Comparison of ENCODE assay signal across 9 cellular contexts in the genomic region with DNA sequence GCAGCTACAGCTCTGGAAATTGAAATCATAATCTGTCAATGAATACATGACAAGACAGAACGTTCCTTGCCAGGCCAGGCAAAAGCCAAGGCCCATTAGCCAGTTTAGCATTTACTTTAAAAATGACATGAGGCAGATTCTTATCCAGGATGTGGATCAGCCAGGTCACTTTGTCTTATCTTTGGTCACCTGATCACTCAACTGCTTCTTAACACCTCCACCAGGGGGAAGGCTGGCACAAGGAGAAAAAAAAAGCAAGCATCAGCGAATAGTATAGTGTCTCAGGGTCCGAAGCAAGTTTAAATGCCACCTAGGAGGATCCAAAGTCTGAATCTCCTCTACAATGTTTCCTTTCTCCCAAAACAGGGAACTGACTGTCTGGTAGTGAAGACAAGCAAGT. TPM values are rescaled to one million over a fixed set of nuclear protein-coding genes. Genes with fewer than 3 reads are reported as not detected.
DNase-seq lines count a peak whose midpoint lies in the region; ATAC-seq and TF ChIP-seq lines count a peak whose summit lies in the region.
"Had no signal": no experiment of that assay in that cellular context is flagged by ENCODE, and none has a peak within 500 bp of the region (broad histone marks: within the 10 kb centered on the region; RNA-seq: fewer than 3 reads in every experiment).

No MANE protein-coding gene starts in this region.

- no peaks in the 10 kb centered on the region for H3K27me3 ChIP-seq in CD8-positive, alpha-beta memory T cell (ENCODE audit: insufficient read depth, low read length, poor library complexity, severe bottlenecking)

- H3K27ac Mint-ChIP-seq in CD8-positive, alpha-beta memory T cell: peak overlapping the region in 1 of 8 donors; percentile 55
- peak overlapping the region; percentile 15 for H3K27ac Mint-ChIP-seq in activated naive CD8-positive, alpha-beta T cell treated with anti-CD3 and anti-CD28 coated beads, Interleukin-2, amount 50 U/mL, for 24 hours
- H3K27ac Mint-ChIP-seq in activated T-helper 1 cell treated with anti-CD3 and anti-CD28 coated beads, Interleukin-12 subunit alpha, Interleukin-12 subunit beta, Interleukin-2, Interleukin-4 antibody, amounts not matched to agents 30 ng/mL and 10 ng/mL and 1 ng/mL, durations not matched to agents 14 hours and 24 hours and 36 hours: no peak overlapping the region

- no peaks in the 10 kb centered on the region for H3K36me3 ChIP-seq in CD8-positive, alpha-beta memory T cell (ENCODE audit: insufficient read depth, low read length)
- no peaks in the 10 kb centered on the region for H3K36me3 ChIP-seq in mucosa of descending colon (ENCODE audit: low read depth)

- intact Hi-C loops in mucosa of descending colon (cut with DNase I, micrococcal nuclease): no loop called here
- intact Hi-C loops in activated T-helper 1 cell treated with anti-CD3 and anti-CD28 coated beads, Interleukin-12 subunit alpha, Interleukin-12 subunit beta, Interleukin-2, Interleukin-4 antibody, amounts not matched to agents 30 ng/mL and 10 ng/mL and 1 ng/mL, durations not matched to agents 14 hours and 24 hours and 36 hours (cut with micrococcal nuclease): loop anchor here (1.0 kb wide), 1 partner anchor 95 kb away; no protein-coding TSS in a partner anchor

- no peak overlapping the region for H3K27ac ChIP-seq in CD8-positive, alpha-beta memory T cell (ENCODE audit: low read depth, low read length)

- no peak for TF ChIP-seq CTCF in mucosa of descending colon (IDR thresholded peaks at IDR 0.05)

- H3K27me3 Mint-ChIP-seq in CD8-positive, alpha-beta memory T cell: peaks cover 2 to 3% of the 10 kb centered on the region in 2 donors
- no peaks in the 10 kb centered on the region for H3K27me3 Mint-ChIP-seq in activated naive CD8-positive, alpha-beta T cell treated with anti-CD3 and anti-CD28 coated beads, Interleukin-2, amount 50 U/mL, for 24 hours
- H3K27me3 Mint-ChIP-seq in activated T-helper 1 cell treated with anti-CD3 and anti-CD28 coated beads, Interleukin-12 subunit alpha, Interleukin-12 subunit beta, Interleukin-2, Interleukin-4 antibody, amounts not matched to agents 30 ng/mL and 10 ng/mL and 1 ng/mL, durations not matched to agents 14 hours and 24 hours and 36 hours (ENCODE audit: insufficient read depth): peaks cover 6% of the 10 kb centered on the region

- no peaks in the 10 kb centered on the region for H3K4me1 ChIP-seq in CD8-positive, alpha-beta memory T cell (ENCODE audit: insufficient read depth, low read length)
- H3K4me1 ChIP-seq in mucosa of descending colon (ENCODE audit: low read depth): no peaks in the 10 kb centered on the region

- POLR2A ChIA-PET in CD8-positive, alpha-beta memory T cell (lab: Charles Lee): no interaction called here

- no peak overlapping the region for H3K4me3 Mint-ChIP-seq in CD8-positive, alpha-beta memory T cell
- no peak overlapping the region for H3K4me3 Mint-ChIP-seq in activated naive CD8-positive, alpha-beta T cell treated with anti-CD3 and anti-CD28 coated beads, Interleukin-2, amount 50 U/mL, for 24 hours
- H3K4me3 Mint-ChIP-seq in activated T-helper 1 cell treated with anti-CD3 and anti-CD28 coated beads, Interleukin-12 subunit alpha, Interleukin-12 subunit beta, Interleukin-2, Interleukin-4 antibody, amounts not matched to agents 30 ng/mL and 10 ng/mL and 1 ng/mL, durations not matched to agents 14 hours and 24 hours and 36 hours: no peak overlapping the region

- H3K36me3 Mint-ChIP-seq in CD8-positive, alpha-beta memory T cell: no peaks in the 10 kb centered on the region
- H3K36me3 Mint-ChIP-seq in activated naive CD8-positive, alpha-beta T cell treated with anti-CD3 and anti-CD28 coated beads, Interleukin-2, amount 50 U/mL, for 24 hours (ENCODE audit: low read depth): no peaks in the 10 kb centered on the region
- H3K36me3 Mint-ChIP-seq in activated T-helper 1 cell treated with anti-CD3 and anti-CD28 coated beads, Interleukin-12 subunit alpha, Interleukin-12 subunit beta, Interleukin-2, Interleukin-4 antibody, amounts not matched to agents 30 ng/mL and 10 ng/mL and 1 ng/mL, durations not matched to agents 14 hours and 24 hours and 36 hours (ENCODE audit: low read depth): no peaks in the 10 kb centered on the region

- H3K9me3 ChIP-seq in CD8-positive, alpha-beta memory T cell (ENCODE audit: low read length): no peaks in the 10 kb centered on the region
- H3K9me3 ChIP-seq in mucosa of descending colon: no peaks in the 10 kb centered on the region

- peak in 4 of 5 donors; percentile 3 to 43 (median 34) for DNase-seq in CD8-positive, alpha-beta memory T cell
- DNase-seq in NCI-H146 treated with DMSO at 0.1 percent for 48 hours (lab: John Stamatoyannopoulos, UW; ENCODE audit: unreplicated experiment) (peak; percentile 2), mucosa of descending colon (peak in 1 of 3 donors; percentile 17), AG20443 (ENCODE audit: low spot score) (no peak)
- DNase-seq in activated naive CD8-positive, alpha-beta T cell treated with anti-CD3 and anti-CD28 coated beads, Interleukin-2, amount 50 U/mL, for 24 hours: peak; percentile 3
- no peak for DNase-seq in activated T-helper 1 cell treated with anti-CD3 and anti-CD28 coated beads, Interleukin-12 subunit alpha, Interleukin-12 subunit beta, Interleukin-2, Interleukin-4 antibody, amounts not matched to agents 30 ng/mL and 10 ng/mL and 1 ng/mL, durations not matched to agents 14 hours and 24 hours and 36 hours (ENCODE audit: low spot score)

- no peak overlapping the region for H3K4me3 ChIP-seq in CD8-positive, alpha-beta memory T cell (ENCODE audit: low read length)
- no peak overlapping the region for H3K4me3 ChIP-seq in mucosa of descending colon

- CTCF ChIA-PET in CD8-positive, alpha-beta memory T cell (lab: Charles Lee): interaction anchor here (0.7 to 2.1 kb wide), 5 partner anchors 16 to 97 kb away, joined by 3 to 15 read pairs (median 5); no protein-coding TSS in a partner anchor

- ATAC-seq in GM19395 (IDR thresholded peaks at IDR 0.05; ENCODE audit: unreplicated experiment) (peak; percentile 82), mucosa of descending colon (peak; percentile 64), HG02840 (IDR thresholded peaks at IDR 0.05; ENCODE audit: low FRiP score, unreplicated experiment) (no peak)
- ATAC-seq in activated naive CD8-positive, alpha-beta T cell treated with anti-CD3 and anti-CD28 coated beads, Interleukin-2, amount 50 U/mL, for 24 hours: peak; percentile 69

- H3K4me1 Mint-ChIP-seq in CD8-positive, alpha-beta memory T cell: peaks cover 3 to 7% (median 6%) of the 10 kb centered on the region in 3 donors
- peaks cover 7% of the 10 kb centered on the region for H3K4me1 Mint-ChIP-seq in activated naive CD8-positive, alpha-beta T cell treated with anti-CD3 and anti-CD28 coated beads, Interleukin-2, amount 50 U/mL, for 24 hours
- H3K4me1 Mint-ChIP-seq in activated T-helper 1 cell treated with anti-CD3 and anti-CD28 coated beads, Interleukin-12 subunit alpha, Interleukin-12 subunit beta, Interleukin-2, Interleukin-4 antibody, amounts not matched to agents 30 ng/mL and 10 ng/mL and 1 ng/mL, durations not matched to agents 14 hours and 24 hours and 36 hours (ENCODE audit: low read depth): no peaks in the 10 kb centered on the region

- H3K9me3 Mint-ChIP-seq in CD8-positive, alpha-beta memory T cell: peaks cover 0 to 2% (median 0%) of the 10 kb centered on the region in 5 donors
- H3K9me3 Mint-ChIP-seq in activated naive CD8-positive, alpha-beta T cell treated with anti-CD3 and anti-CD28 coated beads, Interleukin-2, amount 50 U/mL, for 24 hours: no peaks in the 10 kb centered on the region
- no peaks in the 10 kb centered on the region for H3K9me3 Mint-ChIP-seq in activated T-helper 1 cell treated with anti-CD3 and anti-CD28 coated beads, Interleukin-12 subunit alpha, Interleukin-12 subunit beta, Interleukin-2, Interleukin-4 antibody, amounts not matched to agents 30 ng/mL and 10 ng/mL and 1 ng/mL, durations not matched to agents 14 hours and 24 hours and 36 hours

RNA-seq across cellular contexts. Expression of a gene that starts 18.8 kb away (rescaled TPM):
- not detected for total RNA-seq in CD8-positive, alpha-beta memory T cell
- polyA plus RNA-seq in CD8-positive, alpha-beta memory T cell: not detected
- total RNA-seq in mucosa of descending colon: not detected
- total RNA-seq in activated T-helper 1 cell treated with anti-CD3 and anti-CD28 coated beads, Interleukin-12 subunit alpha, Interleukin-12 subunit beta, Interleukin-2, Interleukin-4 antibody, amounts not matched to agents 30 ng/mL and 10 ng/mL and 1 ng/mL, durations not matched to agents 14 hours and 24 hours and 36 hours: not detected in 2 replicates
- total RNA-seq: fibroblast of lung had no signal
- polyA plus RNA-seq: fibroblast of lung had no signal

Comparison
In these comparisons a context has a peak if more than half of its experiments do, and no peak if none do; other contexts are left out.
1. DNase-seq: peak in CD8-positive, alpha-beta memory T cell (4 of 5), NCI-H146 treated with DMSO at 0.1 percent for 48 hours (single experiment) and activated naive CD8-positive, alpha-beta T cell treated with anti-CD3 and anti-CD28 coated beads, Interleukin-2, amount 50 U/mL, for 24 hours (single experiment); none in activated T-helper 1 cell treated with anti-CD3 and anti-CD28 coated beads, Interleukin-12 subunit alpha, Interleukin-12 subunit beta, Interleukin-2, Interleukin-4 antibody, amounts not matched to agents 30 ng/mL and 10 ng/mL and 1 ng/mL, durations not matched to agents 14 hours and 24 hours and 36 hours (single experiment) and AG20443 (single experiment).